1 cellular context compared by ENCODE assay signal in the genomic region with DNA sequence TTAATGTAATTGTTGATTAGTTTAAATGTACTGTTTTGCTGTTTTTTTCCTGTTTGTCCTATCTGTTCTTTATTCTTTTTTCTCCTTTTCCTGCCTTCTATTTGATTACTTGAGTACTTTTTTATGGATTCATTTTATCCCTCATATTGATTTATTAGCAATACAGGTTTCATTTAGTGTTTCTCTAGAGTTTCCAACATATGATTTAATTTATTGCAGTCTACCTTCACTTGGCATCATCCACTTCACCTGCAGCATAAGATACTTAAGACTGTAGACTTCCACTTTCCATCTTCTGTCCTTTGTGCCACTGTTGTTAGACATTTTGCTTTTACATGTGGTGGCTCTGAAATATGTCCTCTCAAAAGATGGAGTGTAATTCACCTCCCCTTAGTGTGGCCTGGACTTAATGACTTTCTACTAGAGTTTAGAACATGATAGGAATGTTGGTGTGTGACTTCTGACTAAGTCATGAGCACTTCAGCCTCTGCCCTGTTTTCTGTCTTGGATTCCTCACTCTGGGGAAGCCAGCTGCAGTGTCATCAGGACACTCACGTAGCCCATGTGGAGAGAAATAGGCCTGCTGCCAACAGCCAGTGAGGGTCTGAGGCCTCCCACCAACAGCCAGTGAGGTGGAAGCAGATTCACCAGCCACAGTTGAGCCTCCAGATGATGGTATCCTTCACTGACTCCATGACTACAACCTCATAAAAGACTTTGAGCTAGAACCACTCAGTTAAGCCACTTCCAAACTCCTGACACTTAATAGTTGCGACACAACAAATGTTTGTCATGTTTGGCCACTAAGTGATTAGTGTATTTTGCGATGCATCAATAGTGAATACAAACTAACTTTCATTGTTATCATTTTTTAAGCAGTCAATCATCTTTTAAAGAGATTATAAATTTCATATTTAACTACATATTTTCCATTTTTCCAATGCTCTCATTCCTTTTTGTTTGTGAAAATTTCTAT.
TF ChIP-seq lines count a peak whose summit lies in the region.

No MANE protein-coding gene starts in this region.

TF ChIP-seq in K562, 482 proteins besides CTCF, POLR2A, EP300 and RAD21 (continued from another document):
- TF ChIP-seq, protein P1, sequence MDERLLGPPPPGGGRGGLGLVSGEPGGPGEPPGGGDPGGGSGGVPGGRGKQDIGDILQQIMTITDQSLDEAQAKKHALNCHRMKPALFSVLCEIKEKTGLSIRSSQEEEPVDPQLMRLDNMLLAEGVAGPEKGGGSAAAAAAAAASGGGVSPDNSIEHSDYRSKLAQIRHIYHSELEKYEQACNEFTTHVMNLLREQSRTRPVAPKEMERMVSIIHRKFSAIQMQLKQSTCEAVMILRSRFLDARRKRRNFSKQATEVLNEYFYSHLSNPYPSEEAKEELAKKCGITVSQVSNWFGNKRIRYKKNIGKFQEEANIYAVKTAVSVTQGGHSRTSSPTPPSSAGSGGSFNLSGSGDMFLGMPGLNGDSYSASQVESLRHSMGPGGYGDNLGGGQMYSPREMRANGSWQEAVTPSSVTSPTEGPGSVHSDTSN (CRISPR knock-in tag; IDR thresholded peaks at IDR 0.05; ENCODE audit: low read depth), result no peak
- TF ChIP-seq, protein P1 (tag; conservative IDR thresholded peaks at IDR 0.05; ENCODE audit: low read depth), result 0 out of 2 replicates have a peak, but pooled peaks have one; percentile 21
- TF ChIP-seq, protein P2, sequence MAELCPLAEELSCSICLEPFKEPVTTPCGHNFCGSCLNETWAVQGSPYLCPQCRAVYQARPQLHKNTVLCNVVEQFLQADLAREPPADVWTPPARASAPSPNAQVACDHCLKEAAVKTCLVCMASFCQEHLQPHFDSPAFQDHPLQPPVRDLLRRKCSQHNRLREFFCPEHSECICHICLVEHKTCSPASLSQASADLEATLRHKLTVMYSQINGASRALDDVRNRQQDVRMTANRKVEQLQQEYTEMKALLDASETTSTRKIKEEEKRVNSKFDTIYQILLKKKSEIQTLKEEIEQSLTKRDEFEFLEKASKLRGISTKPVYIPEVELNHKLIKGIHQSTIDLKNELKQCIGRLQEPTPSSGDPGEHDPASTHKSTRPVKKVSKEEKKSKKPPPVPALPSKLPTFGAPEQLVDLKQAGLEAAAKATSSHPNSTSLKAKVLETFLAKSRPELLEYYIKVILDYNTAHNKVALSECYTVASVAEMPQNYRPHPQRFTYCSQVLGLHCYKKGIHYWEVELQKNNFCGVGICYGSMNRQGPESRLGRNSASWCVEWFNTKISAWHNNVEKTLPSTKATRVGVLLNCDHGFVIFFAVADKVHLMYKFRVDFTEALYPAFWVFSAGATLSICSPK (IDR thresholded peaks at IDR 0.05; ENCODE audit: borderline replicate concordance), result peak; percentile 89; the same call in 1 of the 2 replicates
- TF ChIP-seq ZNF280B (CRISPR knock-in tag; IDR thresholded peaks at IDR 0.05), result no peak
- TF ChIP-seq SMARCA4 (IDR thresholded peaks at IDR 0.05), result no peak
- TF ChIP-seq, protein P3, sequence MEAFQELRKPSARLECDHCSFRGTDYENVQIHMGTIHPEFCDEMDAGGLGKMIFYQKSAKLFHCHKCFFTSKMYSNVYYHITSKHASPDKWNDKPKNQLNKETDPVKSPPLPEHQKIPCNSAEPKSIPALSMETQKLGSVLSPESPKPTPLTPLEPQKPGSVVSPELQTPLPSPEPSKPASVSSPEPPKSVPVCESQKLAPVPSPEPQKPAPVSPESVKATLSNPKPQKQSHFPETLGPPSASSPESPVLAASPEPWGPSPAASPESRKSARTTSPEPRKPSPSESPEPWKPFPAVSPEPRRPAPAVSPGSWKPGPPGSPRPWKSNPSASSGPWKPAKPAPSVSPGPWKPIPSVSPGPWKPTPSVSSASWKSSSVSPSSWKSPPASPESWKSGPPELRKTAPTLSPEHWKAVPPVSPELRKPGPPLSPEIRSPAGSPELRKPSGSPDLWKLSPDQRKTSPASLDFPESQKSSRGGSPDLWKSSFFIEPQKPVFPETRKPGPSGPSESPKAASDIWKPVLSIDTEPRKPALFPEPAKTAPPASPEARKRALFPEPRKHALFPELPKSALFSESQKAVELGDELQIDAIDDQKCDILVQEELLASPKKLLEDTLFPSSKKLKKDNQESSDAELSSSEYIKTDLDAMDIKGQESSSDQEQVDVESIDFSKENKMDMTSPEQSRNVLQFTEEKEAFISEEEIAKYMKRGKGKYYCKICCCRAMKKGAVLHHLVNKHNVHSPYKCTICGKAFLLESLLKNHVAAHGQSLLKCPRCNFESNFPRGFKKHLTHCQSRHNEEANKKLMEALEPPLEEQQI (IDR thresholded peaks at IDR 0.05), result no peak
- no peak for TF ChIP-seq ETV5 (CRISPR knock-in tag; IDR thresholded peaks at IDR 0.05; ENCODE audit: low read depth)
- TF ChIP-seq, protein P4, sequence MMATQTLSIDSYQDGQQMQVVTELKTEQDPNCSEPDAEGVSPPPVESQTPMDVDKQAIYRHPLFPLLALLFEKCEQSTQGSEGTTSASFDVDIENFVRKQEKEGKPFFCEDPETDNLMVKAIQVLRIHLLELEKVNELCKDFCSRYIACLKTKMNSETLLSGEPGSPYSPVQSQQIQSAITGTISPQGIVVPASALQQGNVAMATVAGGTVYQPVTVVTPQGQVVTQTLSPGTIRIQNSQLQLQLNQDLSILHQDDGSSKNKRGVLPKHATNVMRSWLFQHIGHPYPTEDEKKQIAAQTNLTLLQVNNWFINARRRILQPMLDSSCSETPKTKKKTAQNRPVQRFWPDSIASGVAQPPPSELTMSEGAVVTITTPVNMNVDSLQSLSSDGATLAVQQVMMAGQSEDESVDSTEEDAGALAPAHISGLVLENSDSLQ (IDR thresholded peaks at IDR 0.05), result peak; percentile 23; the same call in 1 of the 2 replicates
- TF ChIP-seq, protein P5, sequence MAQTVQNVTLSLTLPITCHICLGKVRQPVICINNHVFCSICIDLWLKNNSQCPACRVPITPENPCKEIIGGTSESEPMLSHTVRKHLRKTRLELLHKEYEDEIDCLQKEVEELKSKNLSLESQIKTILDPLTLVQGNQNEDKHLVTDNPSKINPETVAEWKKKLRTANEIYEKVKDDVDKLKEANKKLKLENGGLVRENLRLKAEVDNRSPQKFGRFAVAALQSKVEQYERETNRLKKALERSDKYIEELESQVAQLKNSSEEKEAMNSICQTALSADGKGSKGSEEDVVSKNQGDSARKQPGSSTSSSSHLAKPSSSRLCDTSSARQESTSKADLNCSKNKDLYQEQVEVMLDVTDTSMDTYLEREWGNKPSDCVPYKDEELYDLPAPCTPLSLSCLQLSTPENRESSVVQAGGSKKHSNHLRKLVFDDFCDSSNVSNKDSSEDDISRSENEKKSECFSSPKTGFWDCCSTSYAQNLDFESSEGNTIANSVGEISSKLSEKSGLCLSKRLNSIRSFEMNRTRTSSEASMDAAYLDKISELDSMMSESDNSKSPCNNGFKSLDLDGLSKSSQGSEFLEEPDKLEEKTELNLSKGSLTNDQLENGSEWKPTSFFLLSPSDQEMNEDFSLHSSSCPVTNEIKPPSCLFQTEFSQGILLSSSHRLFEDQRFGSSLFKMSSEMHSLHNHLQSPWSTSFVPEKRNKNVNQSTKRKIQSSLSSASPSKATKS (CRISPR knock-in tag; IDR thresholded peaks at IDR 0.05), result 0 out of 2 replicates have a peak, but pooled peaks have one; percentile 1
